8 cellular contexts compared by ENCODE assay signal in the genomic region with DNA sequence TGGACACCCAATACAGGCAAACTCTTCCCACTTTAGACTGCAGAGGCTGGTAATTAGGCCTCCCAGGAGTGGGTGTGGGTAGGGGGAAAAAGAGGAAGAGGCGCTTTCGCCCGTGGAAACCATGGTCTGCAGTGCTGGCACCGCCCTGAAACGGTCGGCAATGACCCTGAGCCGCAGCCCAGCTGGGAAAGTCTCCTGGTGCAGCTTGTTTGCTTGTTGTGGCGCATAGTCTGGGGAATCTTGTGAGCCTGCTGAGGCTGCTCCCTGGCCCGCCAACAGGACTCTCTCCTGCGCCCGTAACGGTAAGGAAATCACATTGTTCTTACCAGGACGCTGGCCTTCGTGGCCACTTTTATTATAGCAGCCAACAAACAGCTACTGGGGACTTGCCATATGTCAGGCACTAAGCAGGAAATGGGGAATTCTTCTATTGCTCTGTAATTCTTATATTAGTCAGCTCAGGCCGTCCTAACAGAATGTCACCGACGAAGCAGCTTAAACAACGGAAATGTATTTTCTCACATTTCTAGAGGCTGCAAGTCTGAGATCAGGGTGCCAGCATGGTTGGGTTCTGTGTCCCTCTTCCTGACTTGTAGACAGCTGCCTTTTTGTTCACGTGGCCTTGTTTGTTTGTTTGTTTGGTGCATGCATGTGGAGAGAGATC. TPM values are rescaled to one million over a fixed set of nuclear protein-coding genes. Genes with fewer than 3 reads are reported as not detected.
DNase-seq lines count a peak whose midpoint lies in the region; ATAC-seq and TF ChIP-seq lines count a peak whose summit lies in the region.

No MANE protein-coding gene starts in this region.

- peak overlapping the region; percentile 64 for H3K27ac Mint-ChIP-seq in chondrocyte (ENCODE audit: unreplicated experiment)

- no peak for DNase-seq in chondrocyte (ENCODE audit: low spot score)
- peak; percentile 77 for DNase-seq in pulmonary artery endothelial cell (ENCODE audit: low read depth, low spot score)
- DNase-seq in NCI-H345 (lab: John Stamatoyannopoulos, UW): no peak
- DNase-seq in NCI-H1417 (lab: John Stamatoyannopoulos, UW): no peak
- no peak for DNase-seq in SW480 (ENCODE audit: low spot score)

- TF ChIP-seq CTCF in chondrocyte (IDR thresholded peaks at IDR 0.05): no peak

- no peak overlapping the region for H3K4me3 Mint-ChIP-seq in chondrocyte (ENCODE audit: unreplicated experiment)

- no peaks in the 10 kb centered on the region for H3K27me3 Mint-ChIP-seq in chondrocyte (ENCODE audit: low read depth)

- H3K4me1 Mint-ChIP-seq in chondrocyte (ENCODE audit: low read depth): peaks cover 22% of the 10 kb centered on the region

- ATAC-seq in GM18868 (IDR thresholded peaks at IDR 0.05; ENCODE audit: unreplicated experiment): peak; percentile 82
- peak; percentile 45 for ATAC-seq in HG02981 (IDR thresholded peaks at IDR 0.05; ENCODE audit: unreplicated experiment)
- ATAC-seq in GM19328 (IDR thresholded peaks at IDR 0.05; ENCODE audit: unreplicated experiment): no peak

- no peaks in the 10 kb centered on the region for H3K9me3 Mint-ChIP-seq in chondrocyte (ENCODE audit: low read depth)

- H3K36me3 Mint-ChIP-seq in chondrocyte (ENCODE audit: low read depth): no peaks in the 10 kb centered on the region

RNA-seq across cellular contexts. Expression of a gene that starts 52.5 kb away (rescaled TPM):
- total RNA-seq in chondrocyte (18.8 to 24.2 TPM (median 20.2 TPM) in 3 replicates), pulmonary artery endothelial cell (2.7 and 3.0 TPM in 2 replicates)
